Comparison of ENCODE assay signal across 19 cellular contexts in the genomic region with DNA sequence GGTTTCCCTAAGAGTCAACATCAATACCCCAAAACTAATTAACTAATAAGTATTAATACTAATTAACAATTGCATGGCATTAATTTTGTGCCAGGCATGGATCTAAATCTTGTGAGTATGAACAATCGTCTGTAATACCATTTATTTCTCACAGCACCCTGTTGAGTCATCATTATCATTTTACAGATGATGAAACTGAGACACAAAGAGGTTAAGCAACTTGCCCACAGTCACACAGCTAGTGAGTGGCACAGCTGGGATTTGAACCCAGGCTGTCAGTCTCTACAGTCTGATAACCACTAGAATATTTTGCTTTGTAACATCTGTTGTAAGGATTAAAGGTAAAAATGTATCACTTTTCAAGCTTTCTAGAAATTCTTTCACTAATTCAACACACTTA.
DNase-seq lines count a peak whose midpoint lies in the region.
"Had no signal": no experiment of that assay in that cellular context is flagged by ENCODE, and none has a peak within 500 bp of the region (broad histone marks: within the 10 kb centered on the region; RNA-seq: fewer than 3 reads in every experiment).

No MANE protein-coding gene starts in this region.

- no peaks in the 10 kb centered on the region for H3K36me3 Mint-ChIP-seq in immature natural killer cell
- H3K36me3 Mint-ChIP-seq: CD4-positive, alpha-beta memory T cell had no signal

- H3K27ac Mint-ChIP-seq in immature natural killer cell = no peak overlapping the region
- H3K27ac Mint-ChIP-seq: CD4-positive, alpha-beta memory T cell; GM23338 had no signal

- no peaks in the 10 kb centered on the region for H3K4me1 Mint-ChIP-seq in immature natural killer cell
- H3K4me1 Mint-ChIP-seq: CD4-positive, alpha-beta memory T cell; GM23338 had no signal

- H3K9me3 Mint-ChIP-seq in immature natural killer cell = peaks cover 0 to 11% (median 6%) of the 10 kb centered on the region in 6 donors
- H3K9me3 Mint-ChIP-seq: GM23338 had no signal

- no peaks in the 10 kb centered on the region for H3K27me3 Mint-ChIP-seq in immature natural killer cell (ENCODE audit: low read depth in 3 of 3)
- H3K27me3 Mint-ChIP-seq: CD4-positive, alpha-beta memory T cell had no signal

- DNase-seq in LHCN-M2 (ENCODE audit: low read depth) (peak; percentile 62), amniotic epithelial cell (ENCODE audit: low read depth) (peak; percentile 61), fibroblast of gingiva (ENCODE audit: low read depth) (peak; percentile 38), stromal cell of bone marrow (ENCODE audit: low read depth) (peak; percentile 3), immature natural killer cell (no peak), DMS 273 (lab: John Stamatoyannopoulos, UW; ENCODE audit: unreplicated experiment) (no peak), HPDE6-E6E7 (ENCODE audit: extremely low spot score) (no peak)
- DNase-seq: Caco-2; CD4-positive, alpha-beta memory T cell; DND-41; KBM-7; NCI-H1694; NCI-H2081 treated with DMSO at 0.1 percent for 48 hours; NCI-H2171 treated with DMSO at 0.1 percent for 48 hours; NCI-H524 treated with DMSO at 0.1 percent for 48 hours; NCI-H82; OCI-M1; Right ventricle myocardium superior had no signal

- H3K4me3 Mint-ChIP-seq in immature natural killer cell = no peak overlapping the region
- H3K4me3 Mint-ChIP-seq: CD4-positive, alpha-beta memory T cell; GM23338 had no signal

Comparison
In these comparisons a context has a peak if more than half of its experiments do, and no peak if none do; other contexts are left out.
1. DNase-seq: peak in LHCN-M2 (single experiment), amniotic epithelial cell (single experiment), fibroblast of gingiva (single experiment) and stromal cell of bone marrow (single experiment); none in immature natural killer cell (0 of 3), DMS 273 (single experiment) and HPDE6-E6E7 (single experiment).